ENCODE assay signal across 8 cellular contexts in the genomic region with DNA sequence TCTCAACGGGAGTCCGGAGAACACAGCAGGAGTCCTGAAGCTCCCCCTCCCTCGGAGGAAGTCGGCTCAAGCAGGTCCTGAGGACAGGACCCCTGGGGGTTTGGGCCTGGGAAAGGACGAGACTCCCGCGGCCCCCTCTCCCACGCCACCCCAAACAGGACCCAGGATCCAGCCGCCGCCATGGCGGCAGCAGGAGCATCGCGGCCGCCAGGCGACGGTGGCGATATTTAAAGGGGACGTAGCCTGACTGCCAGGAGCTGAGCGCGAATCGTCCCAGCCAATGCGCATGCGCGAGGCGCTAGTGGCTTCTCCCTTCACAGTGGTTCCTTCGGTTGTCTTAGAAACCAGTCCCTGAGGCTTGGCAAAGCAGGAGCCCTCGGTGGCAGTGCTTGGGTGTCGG.
DNase-seq lines count a peak whose midpoint lies in the region; ATAC-seq and TF ChIP-seq lines count a peak whose summit lies in the region.
"Not testable (repeated sequence)": the region's sequence is repeated elsewhere in the genome, so short reads cannot be mapped to it uniquely, and the experiment has no call there.

No MANE protein-coding gene starts in this region.

- ATAC-seq in GM18867 (IDR thresholded peaks at IDR 0.05; ENCODE audit: unreplicated experiment) = peak; percentile 98
- ATAC-seq in HG03280 (IDR thresholded peaks at IDR 0.05; ENCODE audit: unreplicated experiment) = peak; percentile 87
- peak; percentile 71 to 90 (median 78) for ATAC-seq in T-cell (replicated peaks in 1 of 4)

- POLR2A ChIA-PET in T-cell (lab: Charles Lee) = not testable (repeated sequence)

- CTCF ChIA-PET in T-cell (lab: Charles Lee); activated naive CD4-positive, alpha-beta T cell treated with anti-CD3 and anti-CD28 coated beads, Interleukin-2, amount 10 ng/mL, durations not matched to agents 7 days and 5 days (lab: Charles Lee): not testable (repeated sequence)

- DNase-seq in T-cell = peak in 33 of 34 experiments; percentile 9 to 80 (median 50)
- DNase-seq in activated naive CD4-positive, alpha-beta T cell treated with anti-CD3 and anti-CD28 coated beads, Interleukin-2, amount 10 ng/mL, durations not matched to agents 7 days and 5 days = peak; percentile 86
- DNase-seq in fibroblast of peridontal ligament (ENCODE audit: extremely low read depth) = peak; percentile 65
- peak; percentile 57 to 58 for DNase-seq in stimulated activated CD4-positive, alpha-beta T cell treated with anti-CD3 and anti-CD28 coated beads, Interleukin-15, amount 100 ng/mL, for 48 hours (ENCODE audit: low read depth in 2 of 2)
- not testable (repeated sequence) for DNase-seq in vagina (ENCODE audit: extremely low spot score in 2 of 2)

- not testable (repeated sequence) for H3K27me3 Mint-ChIP-seq in T-cell; activated naive CD4-positive, alpha-beta T cell treated with anti-CD3 and anti-CD28 coated beads, Interleukin-2, amount 10 ng/mL, durations not matched to agents 7 days and 5 days

- intact Hi-C loops in vagina (cut with DNase I) = not testable (repeated sequence)

- not testable (repeated sequence) for H3K27ac ChIP-seq in mesodermal cell (ENCODE audit: low read depth, low read length, severe bottlenecking); vagina

- 79 to 83% methylated on average over 24 to 25 of the region's 28 CpGs for WGBS in mesodermal cell (ENCODE audit: insufficient coverage in 2 of 2), 2 experiments

- not testable (repeated sequence) for H3K36me3 ChIP-seq in mesodermal cell (ENCODE audit: control insufficient read depth, insufficient read depth, low read length); vagina

- H3K9me3 Mint-ChIP-seq in T-cell = peaks cover 9 to 27% (median 18%) of the 10 kb centered on the region in 3 donors
- H3K9me3 Mint-ChIP-seq in activated naive CD4-positive, alpha-beta T cell treated with anti-CD3 and anti-CD28 coated beads, Interleukin-2, amount 10 ng/mL, durations not matched to agents 7 days and 5 days = peaks cover 22% of the 10 kb centered on the region

- not testable (repeated sequence) for H3K9me3 ChIP-seq in mesodermal cell (ENCODE audit: control insufficient read depth, low read length); vagina

- H3K27me3 ChIP-seq in vagina = not testable (repeated sequence)

- not testable (repeated sequence) for H3K4me1 Mint-ChIP-seq in T-cell; activated naive CD4-positive, alpha-beta T cell treated with anti-CD3 and anti-CD28 coated beads, Interleukin-2, amount 10 ng/mL, durations not matched to agents 7 days and 5 days

- TF ChIP-seq CTCF in vagina (IDR thresholded peaks at IDR 0.05) = not testable (repeated sequence)

- not testable (repeated sequence) for H3K27ac Mint-ChIP-seq in T-cell; activated naive CD4-positive, alpha-beta T cell treated with anti-CD3 and anti-CD28 coated beads, Interleukin-2, amount 10 ng/mL, durations not matched to agents 7 days and 5 days

- not testable (repeated sequence) for H3K36me3 Mint-ChIP-seq in T-cell; activated naive CD4-positive, alpha-beta T cell treated with anti-CD3 and anti-CD28 coated beads, Interleukin-2, amount 10 ng/mL, durations not matched to agents 7 days and 5 days

- H3K4me3 Mint-ChIP-seq in T-cell = peak overlapping the region in 2 of 3 donors; percentile 65 to 67
- H3K4me3 Mint-ChIP-seq in activated naive CD4-positive, alpha-beta T cell treated with anti-CD3 and anti-CD28 coated beads, Interleukin-2, amount 10 ng/mL, durations not matched to agents 7 days and 5 days = peak overlapping the region; percentile 35

- H3K4me1 ChIP-seq in mesodermal cell (ENCODE audit: control insufficient read depth, insufficient read depth, low read length, poor library complexity, severe bottlenecking); vagina: not testable (repeated sequence)

- H3K4me3 ChIP-seq in mesodermal cell (ENCODE audit: extremely low read depth, insufficient read depth, low read length, poor library complexity, severe bottlenecking) = peak overlapping the region; percentile 25
- peak overlapping the region; percentile 32 to 44 for H3K4me3 ChIP-seq in vagina

- TF ChIP-seq POLR2A in vagina (IDR thresholded peaks at IDR 0.05) = not testable (repeated sequence)
